Comparison of ENCODE assay signal across 1 cellular context in the genomic region with DNA sequence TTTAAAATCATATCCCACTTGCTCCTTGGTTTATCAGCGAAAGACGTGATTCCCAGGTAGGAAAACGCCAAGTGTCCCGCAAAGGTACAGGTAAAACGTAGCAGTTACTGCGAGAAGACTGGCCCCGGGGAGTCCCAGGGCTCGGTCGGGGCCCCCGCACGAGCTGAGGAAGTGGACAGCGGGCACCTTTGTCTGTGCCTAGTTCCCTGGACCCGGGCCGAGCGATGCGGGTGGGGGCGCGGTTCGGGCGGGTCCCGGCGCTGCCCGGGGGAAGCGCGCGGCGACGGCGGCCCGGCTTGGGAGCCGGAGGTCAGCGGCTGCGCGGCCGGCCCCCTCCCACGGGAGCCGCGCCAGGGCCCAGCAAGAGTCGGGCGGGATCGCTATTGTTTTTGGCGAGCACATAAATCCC.
TF ChIP-seq lines count a peak whose summit lies in the region.

No MANE protein-coding gene starts in this region.

TF ChIP-seq in HEK293, 187 proteins besides CTCF, POLR2A, EP300 and RAD21 (continued from another document):
- peak; percentile 32; the same call in 1 of the 2 replicates for TF ChIP-seq PATZ1 (tag by site-specific recombination; IDR thresholded peaks at IDR 0.05)
- TF ChIP-seq PRDM6 (tag by site-specific recombination; IDR thresholded peaks at IDR 0.05), result no peak
- TF ChIP-seq ZNF843 (tag by site-specific recombination; IDR thresholded peaks at IDR 0.05), result no peak
- no peak for TF ChIP-seq ZNF184 (tag by site-specific recombination; IDR thresholded peaks at IDR 0.05)
- no peak for TF ChIP-seq GLI4 (tag by site-specific recombination; IDR thresholded peaks at IDR 0.05)
- TF ChIP-seq ZNF791 (tag by site-specific recombination; IDR thresholded peaks at IDR 0.05), result no peak
- no peak for TF ChIP-seq ZBTB8A (tag by site-specific recombination; IDR thresholded peaks at IDR 0.05)
- no peak for TF ChIP-seq ZBTB48 (tag by site-specific recombination; IDR thresholded peaks at IDR 0.05)
- TF ChIP-seq, protein P1, sequence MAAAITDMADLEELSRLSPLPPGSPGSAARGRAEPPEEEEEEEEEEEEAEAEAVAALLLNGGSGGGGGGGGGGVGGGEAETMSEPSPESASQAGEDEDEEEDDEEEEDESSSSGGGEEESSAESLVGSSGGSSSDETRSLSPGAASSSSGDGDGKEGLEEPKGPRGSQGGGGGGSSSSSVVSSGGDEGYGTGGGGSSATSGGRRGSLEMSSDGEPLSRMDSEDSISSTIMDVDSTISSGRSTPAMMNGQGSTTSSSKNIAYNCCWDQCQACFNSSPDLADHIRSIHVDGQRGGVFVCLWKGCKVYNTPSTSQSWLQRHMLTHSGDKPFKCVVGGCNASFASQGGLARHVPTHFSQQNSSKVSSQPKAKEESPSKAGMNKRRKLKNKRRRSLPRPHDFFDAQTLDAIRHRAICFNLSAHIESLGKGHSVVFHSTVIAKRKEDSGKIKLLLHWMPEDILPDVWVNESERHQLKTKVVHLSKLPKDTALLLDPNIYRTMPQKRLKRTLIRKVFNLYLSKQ (tag by site-specific recombination; IDR thresholded peaks at IDR 0.05; ENCODE audit: borderline replicate concordance), result no peak
- no peak for TF ChIP-seq KLF9 (tag by site-specific recombination; IDR thresholded peaks at IDR 0.05; ENCODE audit: low read depth)
- no peak for TF ChIP-seq ZNF707 (tag by site-specific recombination; IDR thresholded peaks at IDR 0.05)
- no peak for TF ChIP-seq ZNF433 (tag by site-specific recombination; IDR thresholded peaks at IDR 0.05; ENCODE audit: low read depth)
- TF ChIP-seq, protein P2, sequence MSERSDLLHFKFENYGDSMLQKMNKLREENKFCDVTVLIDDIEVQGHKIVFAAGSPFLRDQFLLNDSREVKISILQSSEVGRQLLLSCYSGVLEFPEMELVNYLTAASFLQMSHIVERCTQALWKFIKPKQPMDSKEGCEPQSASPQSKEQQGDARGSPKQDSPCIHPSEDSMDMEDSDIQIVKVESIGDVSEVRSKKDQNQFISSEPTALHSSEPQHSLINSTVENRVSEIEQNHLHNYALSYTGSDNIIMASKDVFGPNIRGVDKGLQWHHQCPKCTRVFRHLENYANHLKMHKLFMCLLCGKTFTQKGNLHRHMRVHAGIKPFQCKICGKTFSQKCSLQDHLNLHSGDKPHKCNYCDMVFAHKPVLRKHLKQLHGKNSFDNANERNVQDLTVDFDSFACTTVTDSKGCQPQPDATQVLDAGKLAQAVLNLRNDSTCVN (tag by site-specific recombination; optimal IDR thresholded peaks at IDR 0.05), result peak; percentile 2
- TF ChIP-seq ZBTB17 (tag by site-specific recombination; IDR thresholded peaks at IDR 0.05), result 0 out of 2 replicates have a peak, but pooled peaks have one; percentile 1
- TF ChIP-seq ZFP41 (tag by site-specific recombination; IDR thresholded peaks at IDR 0.05; ENCODE audit: borderline replicate concordance), result no peak
- TF ChIP-seq INSM2 (tag by site-specific recombination; IDR thresholded peaks at IDR 0.05), result no peak
- no peak for TF ChIP-seq ZNF121 (tag by site-specific recombination; IDR thresholded peaks at IDR 0.05)
- TF ChIP-seq, protein P3, sequence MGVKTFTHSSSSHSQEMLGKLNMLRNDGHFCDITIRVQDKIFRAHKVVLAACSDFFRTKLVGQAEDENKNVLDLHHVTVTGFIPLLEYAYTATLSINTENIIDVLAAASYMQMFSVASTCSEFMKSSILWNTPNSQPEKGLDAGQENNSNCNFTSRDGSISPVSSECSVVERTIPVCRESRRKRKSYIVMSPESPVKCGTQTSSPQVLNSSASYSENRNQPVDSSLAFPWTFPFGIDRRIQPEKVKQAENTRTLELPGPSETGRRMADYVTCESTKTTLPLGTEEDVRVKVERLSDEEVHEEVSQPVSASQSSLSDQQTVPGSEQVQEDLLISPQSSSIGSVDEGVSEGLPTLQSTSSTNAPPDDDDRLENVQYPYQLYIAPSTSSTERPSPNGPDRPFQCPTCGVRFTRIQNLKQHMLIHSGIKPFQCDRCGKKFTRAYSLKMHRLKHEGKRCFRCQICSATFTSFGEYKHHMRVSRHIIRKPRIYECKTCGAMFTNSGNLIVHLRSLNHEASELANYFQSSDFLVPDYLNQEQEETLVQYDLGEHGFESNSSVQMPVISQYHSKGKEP (tag by site-specific recombination; IDR thresholded peaks at IDR 0.05), result 0 out of 2 replicates have a peak, but pooled peaks have one; percentile 5
- no peak for TF ChIP-seq ZXDB (tag by site-specific recombination; IDR thresholded peaks at IDR 0.05)
- TF ChIP-seq PBX3 (CRISPR knock-in tag; IDR thresholded peaks at IDR 0.05), result 0 out of 2 replicates have a peak, but pooled peaks have one; percentile 11
- TF ChIP-seq ZNF596 (tag by site-specific recombination; IDR thresholded peaks at IDR 0.05), result no peak
- TF ChIP-seq ZNF624 (tag by site-specific recombination; IDR thresholded peaks at IDR 0.05), result no peak
- no peak for TF ChIP-seq YY2 (tag by site-specific recombination; IDR thresholded peaks at IDR 0.05)
- no peak for TF ChIP-seq ZNF830 (tag by site-specific recombination; IDR thresholded peaks at IDR 0.05; ENCODE audit: low read depth)
- TF ChIP-seq BCL6B (tag by site-specific recombination; IDR thresholded peaks at IDR 0.05), result no peak
- no peak for TF ChIP-seq ZSCAN23 (tag by site-specific recombination; IDR thresholded peaks at IDR 0.05)
- TF ChIP-seq, protein P4, sequence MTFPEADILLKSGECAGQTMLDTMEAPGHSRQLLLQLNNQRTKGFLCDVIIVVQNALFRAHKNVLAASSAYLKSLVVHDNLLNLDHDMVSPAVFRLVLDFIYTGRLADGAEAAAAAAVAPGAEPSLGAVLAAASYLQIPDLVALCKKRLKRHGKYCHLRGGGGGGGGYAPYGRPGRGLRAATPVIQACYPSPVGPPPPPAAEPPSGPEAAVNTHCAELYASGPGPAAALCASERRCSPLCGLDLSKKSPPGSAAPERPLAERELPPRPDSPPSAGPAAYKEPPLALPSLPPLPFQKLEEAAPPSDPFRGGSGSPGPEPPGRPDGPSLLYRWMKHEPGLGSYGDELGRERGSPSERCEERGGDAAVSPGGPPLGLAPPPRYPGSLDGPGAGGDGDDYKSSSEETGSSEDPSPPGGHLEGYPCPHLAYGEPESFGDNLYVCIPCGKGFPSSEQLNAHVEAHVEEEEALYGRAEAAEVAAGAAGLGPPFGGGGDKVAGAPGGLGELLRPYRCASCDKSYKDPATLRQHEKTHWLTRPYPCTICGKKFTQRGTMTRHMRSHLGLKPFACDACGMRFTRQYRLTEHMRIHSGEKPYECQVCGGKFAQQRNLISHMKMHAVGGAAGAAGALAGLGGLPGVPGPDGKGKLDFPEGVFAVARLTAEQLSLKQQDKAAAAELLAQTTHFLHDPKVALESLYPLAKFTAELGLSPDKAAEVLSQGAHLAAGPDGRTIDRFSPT (tag by site-specific recombination; IDR thresholded peaks at IDR 0.05), result no peak
- TF ChIP-seq ZSCAN18 (tag by site-specific recombination; IDR thresholded peaks at IDR 0.05), result no peak
- TF ChIP-seq ZNF19 (tag by site-specific recombination; IDR thresholded peaks at IDR 0.05; ENCODE audit: low read depth), result no peak
- TF ChIP-seq, protein P5, sequence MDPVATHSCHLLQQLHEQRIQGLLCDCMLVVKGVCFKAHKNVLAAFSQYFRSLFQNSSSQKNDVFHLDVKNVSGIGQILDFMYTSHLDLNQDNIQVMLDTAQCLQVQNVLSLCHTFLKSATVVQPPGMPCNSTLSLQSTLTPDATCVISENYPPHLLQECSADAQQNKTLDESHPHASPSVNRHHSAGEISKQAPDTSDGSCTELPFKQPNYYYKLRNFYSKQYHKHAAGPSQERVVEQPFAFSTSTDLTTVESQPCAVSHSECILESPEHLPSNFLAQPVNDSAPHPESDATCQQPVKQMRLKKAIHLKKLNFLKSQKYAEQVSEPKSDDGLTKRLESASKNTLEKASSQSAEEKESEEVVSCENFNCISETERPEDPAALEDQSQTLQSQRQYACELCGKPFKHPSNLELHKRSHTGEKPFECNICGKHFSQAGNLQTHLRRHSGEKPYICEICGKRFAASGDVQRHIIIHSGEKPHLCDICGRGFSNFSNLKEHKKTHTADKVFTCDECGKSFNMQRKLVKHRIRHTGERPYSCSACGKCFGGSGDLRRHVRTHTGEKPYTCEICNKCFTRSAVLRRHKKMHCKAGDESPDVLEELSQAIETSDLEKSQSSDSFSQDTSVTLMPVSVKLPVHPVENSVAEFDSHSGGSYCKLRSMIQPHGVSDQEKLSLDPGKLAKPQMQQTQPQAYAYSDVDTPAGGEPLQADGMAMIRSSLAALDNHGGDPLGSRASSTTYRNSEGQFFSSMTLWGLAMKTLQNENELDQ (tag by site-specific recombination; IDR thresholded peaks at IDR 0.05; ENCODE audit: low read depth), result no peak
- TF ChIP-seq ZFP69B (tag by site-specific recombination; IDR thresholded peaks at IDR 0.05), result no peak
- peak; percentile 88 for TF ChIP-seq ZBTB20 (tag by site-specific recombination; IDR thresholded peaks at IDR 0.05)
